9 cellular contexts compared by ENCODE assay signal in the genomic region with DNA sequence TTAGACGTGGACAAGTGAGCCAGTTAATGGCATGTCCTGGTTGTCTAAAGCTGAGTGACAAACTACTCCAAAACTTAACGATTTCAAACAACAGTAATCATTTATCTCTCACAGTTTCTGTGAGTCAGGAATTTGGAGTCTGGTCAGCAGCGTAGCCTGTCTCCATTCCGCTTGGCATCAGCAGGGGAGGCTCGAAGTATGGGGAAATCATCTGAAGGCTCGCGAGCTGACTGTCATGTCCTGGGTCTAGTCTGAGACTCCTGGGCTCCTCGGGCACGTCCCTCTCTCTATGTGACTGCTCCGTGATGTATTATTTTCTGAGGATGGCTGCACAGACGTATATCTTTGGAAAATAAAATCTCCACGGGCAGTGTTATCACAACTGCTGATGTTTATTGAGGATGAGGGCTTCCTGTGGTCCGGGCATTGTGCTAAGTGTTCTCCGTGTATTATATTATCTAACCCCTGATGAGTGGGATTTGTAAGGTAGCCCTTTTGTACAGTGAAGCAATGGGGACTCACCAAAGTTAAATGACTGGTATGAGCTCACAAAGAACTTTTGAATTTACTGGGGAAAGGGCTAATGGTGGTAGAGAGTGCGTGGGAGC. TPM values are rescaled to one million over a fixed set of nuclear protein-coding genes. Genes with fewer than 3 reads are reported as not detected.
A peak's percentile ranks its signal among the peaks of the same experiment; 100 is the strongest.
DNase-seq lines count a peak whose midpoint lies in the region; ATAC-seq, FAIRE-seq and TF ChIP-seq lines count a peak whose summit lies in the region.
"Had no signal": no experiment of that assay in that cellular context is flagged by ENCODE, and none has a peak within 500 bp of the region (broad histone marks: within the 10 kb centered on the region; RNA-seq: fewer than 3 reads in every experiment).

No MANE protein-coding gene starts in this region.

- H3K4me1 ChIP-seq in smooth muscle cell (ENCODE audit: low read depth), result no peaks in the 10 kb centered on the region

- 47% methylated on average over 15 of the region's 15 CpGs for WGBS in smooth muscle cell (ENCODE audit: low lambda C conversion rate)

- ATAC-seq in left ventricle myocardium superior, result peak; percentile 44
- ATAC-seq in HG02571 (IDR thresholded peaks at IDR 0.05; ENCODE audit: unreplicated experiment), result no peak
- ATAC-seq: effector memory CD8-positive, alpha-beta T cell had no signal

- H3K4me1 Mint-ChIP-seq in activated CD4-positive, alpha-beta T cell treated with anti-CD3 and anti-CD28 coated beads, Interleukin-2, amount 10 ng/mL, durations not matched to agents 24 days and 14 days, result peaks cover 66% of the 10 kb centered on the region
- H3K4me1 Mint-ChIP-seq in activated naive CD8-positive, alpha-beta T cell treated with anti-CD3 and anti-CD28 coated beads for 36 hours, result peaks cover 84% of the 10 kb centered on the region

- intact Hi-C loops in activated CD4-positive, alpha-beta T cell treated with anti-CD3 and anti-CD28 coated beads, Interleukin-2, amount 10 ng/mL, durations not matched to agents 24 days and 14 days (cut with micrococcal nuclease), result no loop called here
- intact Hi-C loops in left ventricle myocardium superior (cut with micrococcal nuclease), result no loop called here

- no peak for FAIRE-seq in H54 (lab: Jason Lieb, UNC)

- no peaks in the 10 kb centered on the region for H3K27me3 ChIP-seq in smooth muscle cell (ENCODE audit: low read depth)

- peaks cover 9% of the 10 kb centered on the region for H3K9me3 Mint-ChIP-seq in activated CD4-positive, alpha-beta T cell treated with anti-CD3 and anti-CD28 coated beads, Interleukin-2, amount 10 ng/mL, durations not matched to agents 24 days and 14 days
- H3K9me3 Mint-ChIP-seq in activated naive CD8-positive, alpha-beta T cell treated with anti-CD3 and anti-CD28 coated beads for 36 hours, result peaks cover 7% of the 10 kb centered on the region
- H3K9me3 Mint-ChIP-seq: effector memory CD8-positive, alpha-beta T cell had no signal

- H3K9ac ChIP-seq in smooth muscle cell (ENCODE audit: low read depth), result no peak overlapping the region

- peak overlapping the region; percentile 35 for H3K4me2 ChIP-seq in smooth muscle cell

- H3K79me2 ChIP-seq in smooth muscle cell (ENCODE audit: low read depth), result no peaks in the 10 kb centered on the region

- no peak for TF ChIP-seq POLR2A in H54 (IDR thresholded peaks at IDR 0.05; ENCODE audit: low read depth, low read length)

- no peaks in the 10 kb centered on the region for H3K36me3 ChIP-seq in smooth muscle cell (ENCODE audit: low read depth)

- no peak for DNase-seq in activated CD4-positive, alpha-beta T cell treated with anti-CD3 and anti-CD28 coated beads, Interleukin-2, amount 10 ng/mL, durations not matched to agents 24 days and 14 days
- no peak for DNase-seq in activated CD4-positive, alpha-beta T cell treated with anti-CD3 and anti-CD28 coated beads for 1 hour
- DNase-seq in activated naive CD8-positive, alpha-beta T cell treated with anti-CD3 and anti-CD28 coated beads for 36 hours, result no peak
- peak; percentile 48 for DNase-seq in left ventricle myocardium superior
- DNase-seq in smooth muscle cell (lab: John Stamatoyannopoulos, UW; ENCODE audit: unreplicated experiment), result no peak
- no peak for DNase-seq in H54 (ENCODE audit: insufficient read length, low spot score)
- DNase-seq in COLO829 (ENCODE audit: low spot score), result no peak
- DNase-seq: effector memory CD8-positive, alpha-beta T cell had no signal

- H3K27me3 Mint-ChIP-seq in activated CD4-positive, alpha-beta T cell treated with anti-CD3 and anti-CD28 coated beads, Interleukin-2, amount 10 ng/mL, durations not matched to agents 24 days and 14 days, result no peaks in the 10 kb centered on the region
- no peaks in the 10 kb centered on the region for H3K27me3 Mint-ChIP-seq in activated naive CD8-positive, alpha-beta T cell treated with anti-CD3 and anti-CD28 coated beads for 36 hours
- H3K27me3 Mint-ChIP-seq: effector memory CD8-positive, alpha-beta T cell had no signal

- H3F3A ChIP-seq in smooth muscle cell (ENCODE audit: low read depth), result peaks cover 4% of the 10 kb centered on the region

- H3K4me3 ChIP-seq in smooth muscle cell, result no peak overlapping the region

- H2AFZ ChIP-seq in smooth muscle cell (ENCODE audit: low read depth), result no peak overlapping the region

- H3K9me3 ChIP-seq in smooth muscle cell (replicated peaks; ENCODE audit: low read depth), result no peaks in the 10 kb centered on the region

- peak overlapping the region; percentile 49 for H3K27ac ChIP-seq in smooth muscle cell (ENCODE audit: low read depth)

- peak overlapping the region; percentile 8 for H3K27ac Mint-ChIP-seq in activated CD4-positive, alpha-beta T cell treated with anti-CD3 and anti-CD28 coated beads, Interleukin-2, amount 10 ng/mL, durations not matched to agents 24 days and 14 days
- peak overlapping the region; percentile 18 for H3K27ac Mint-ChIP-seq in activated naive CD8-positive, alpha-beta T cell treated with anti-CD3 and anti-CD28 coated beads for 36 hours

- no peaks in the 10 kb centered on the region for H4K20me1 ChIP-seq in smooth muscle cell (ENCODE audit: low read depth)

- H3K36me3 Mint-ChIP-seq in activated CD4-positive, alpha-beta T cell treated with anti-CD3 and anti-CD28 coated beads, Interleukin-2, amount 10 ng/mL, durations not matched to agents 24 days and 14 days (ENCODE audit: low read depth), result peaks cover 21% of the 10 kb centered on the region
- H3K36me3 Mint-ChIP-seq in activated naive CD8-positive, alpha-beta T cell treated with anti-CD3 and anti-CD28 coated beads for 36 hours, result peaks cover 30% of the 10 kb centered on the region

- no peak overlapping the region for H3K4me3 Mint-ChIP-seq in activated CD4-positive, alpha-beta T cell treated with anti-CD3 and anti-CD28 coated beads, Interleukin-2, amount 10 ng/mL, durations not matched to agents 24 days and 14 days
- H3K4me3 Mint-ChIP-seq in activated naive CD8-positive, alpha-beta T cell treated with anti-CD3 and anti-CD28 coated beads for 36 hours, result no peak overlapping the region

- TF ChIP-seq CTCF in smooth muscle cell (IDR thresholded peaks at IDR 0.05; ENCODE audit: borderline replicate concordance, insufficient read depth, poor library complexity, severe bottlenecking), result no peak

RNA-seq across cellular contexts. Expression of gene PCGF5, which starts 23.3 kb away (rescaled TPM):
- 42.1 and 45.4 TPM in 2 replicates for total RNA-seq in activated CD4-positive, alpha-beta T cell treated with anti-CD3 and anti-CD28 coated beads, Interleukin-2, amount 10 ng/mL, durations not matched to agents 24 days and 14 days
- total RNA-seq in activated naive CD8-positive, alpha-beta T cell treated with anti-CD3 and anti-CD28 coated beads for 36 hours, result 10 to 100 TPM; 41.2 to 44.1 TPM
- 71.4 TPM for total RNA-seq in left ventricle myocardium superior
- total RNA-seq in smooth muscle cell, result 13.9 and 24.5 TPM in 2 replicates
- polyA plus RNA-seq in smooth muscle cell, result 10.4 and 13.3 TPM in 2 replicates
